ENCODE assay signal across 28 cellular contexts in the genomic region with DNA sequence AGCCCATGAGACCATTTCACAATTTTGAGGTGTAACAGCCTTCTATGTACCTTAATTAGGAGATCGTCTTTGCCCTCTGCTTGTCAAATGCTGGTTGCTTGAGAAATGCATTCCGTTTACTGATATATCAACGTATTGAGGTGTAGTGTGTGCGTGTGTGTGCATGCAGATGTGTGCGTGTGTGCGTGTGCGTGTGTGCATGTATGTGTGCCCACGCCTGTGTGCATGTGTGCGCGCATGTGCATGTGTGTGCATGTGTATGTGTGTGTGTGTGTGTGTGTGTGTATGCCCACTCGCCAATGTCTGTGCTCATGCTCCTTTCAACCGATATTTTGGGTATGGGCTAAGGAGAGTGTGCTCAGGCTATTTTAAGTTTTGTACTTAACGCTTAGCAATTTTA.
DNase-seq lines count a peak whose midpoint lies in the region; ATAC-seq, FAIRE-seq and TF ChIP-seq lines count a peak whose summit lies in the region.
"Had no signal": no experiment of that assay in that cellular context is flagged by ENCODE, and none has a peak within 500 bp of the region (broad histone marks: within the 10 kb centered on the region; RNA-seq: fewer than 3 reads in every experiment).

No MANE protein-coding gene starts in this region.

- TF ChIP-seq POLR2A in HepG2 (IDR thresholded peaks at IDR 0.05; ENCODE audit: insufficient read depth in 1 of 2, low read depth in 2 of 2, low read length in 2 of 2) (no peak), right lobe of liver (IDR thresholded peaks at IDR 0.05) (no peak), GM12878 (IDR thresholded peaks at IDR 0.05; ENCODE audit: low read depth, low read length) (no peak)

- POLR2A ChIA-PET in HepG2 (lab: Yijun Ruan, JAX): no interaction called here
- POLR2A ChIA-PET in GM12878 (lab: Charles Lee): no interaction called here

- H3K27ac ChIP-seq in HepG2 (ENCODE audit: extremely low read length, insufficient read depth, low read length) (no peak overlapping the region), right lobe of liver (no peak overlapping the region), GM12878 (ENCODE audit: control insufficient read depth, insufficient read depth) (no peak overlapping the region), neural progenitor cell (no peak overlapping the region)
- H3K27ac ChIP-seq: 22Rv1, A549, C4-2B had no signal

- H3F3A ChIP-seq in neural progenitor cell (ENCODE audit: low read depth): peaks cover 8% of the 10 kb centered on the region

- RAD21 ChIA-PET in GM12878 (lab: Charles Lee; ENCODE audit: unreplicated experiment): no interaction called here

- H4K20me1 ChIP-seq in HepG2 (ENCODE audit: insufficient read depth, low read length) (no peaks in the 10 kb centered on the region), GM12878 (ENCODE audit: control insufficient read depth, insufficient read depth) (no peaks in the 10 kb centered on the region), neural progenitor cell (ENCODE audit: low read depth) (no peaks in the 10 kb centered on the region)
- H4K20me1 ChIP-seq: BLaER1 treated with 17β-estradiol and CSF1 and Interleukin-3, amounts not matched to agents 10 nM and 100 nM had no signal

- no peak for TF ChIP-seq EP300 in HepG2 (IDR thresholded peaks at IDR 0.05; ENCODE audit: low read depth in 2 of 2, low read length in 2 of 2)
- TF ChIP-seq EP300 in HepG2 (CRISPR knock-in tag; IDR thresholded peaks at IDR 0.05; ENCODE audit: borderline replicate concordance): no peak
- TF ChIP-seq EP300 in GM12878 (IDR thresholded peaks at IDR 0.05; ENCODE audit: borderline replicate concordance in 1 of 2, control insufficient read depth in 1 of 2, low read depth in 2 of 2, low read length in 2 of 2): no peak

- TF ChIP-seq CTCF in HepG2 (CRISPR knock-in tag; IDR thresholded peaks at IDR 0.05) (no peak), right lobe of liver (IDR thresholded peaks at IDR 0.05) (no peak), GM12878 (IDR thresholded peaks at IDR 0.05 in 2 of 3, conservative IDR thresholded peaks at IDR 0.05 in 1 of 3; ENCODE audit: control insufficient read depth in 2 of 3, extremely low read depth in 1 of 3, insufficient read depth in 1 of 3, low read depth in 3 of 3, low read length in 3 of 3) (no peak), neural progenitor cell (IDR thresholded peaks at IDR 0.05) (no peak)

- BruUV-seq in HepG2 (replicated peaks; lab: Mats Ljungman, UMichigan) (no TSS peak), GM12878 (replicated peaks; lab: Mats Ljungman, UMichigan) (no TSS peak)

- no peak overlapping the region for H3K4me2 ChIP-seq in HepG2 (ENCODE audit: low read depth, low read length)
- no peak overlapping the region for H3K4me2 ChIP-seq in GM12878 (ENCODE audit: control insufficient read depth, insufficient read depth)
- no peak overlapping the region for H3K4me2 ChIP-seq in neural progenitor cell
- H3K4me2 ChIP-seq: A549 had no signal

- H3K4me1 ChIP-seq in HepG2 (ENCODE audit: insufficient read depth, low read length) (peaks cover 6% of the 10 kb centered on the region; the same call in 1 of the 2 replicates), right lobe of liver (peaks cover 0 to 17% (median 0%) of the 10 kb centered on the region in 4 donors), GM12878 (ENCODE audit: control insufficient read depth, insufficient read depth, low read length) (no peaks in the 10 kb centered on the region), neural progenitor cell (no peaks in the 10 kb centered on the region)
- H3K4me1 ChIP-seq: Caco-2 had no signal

- intact Hi-C loops in HepG2 (cut with micrococcal nuclease; ENCODE audit: unreplicated experiment) (no loop called here), right lobe of liver (cut with DNase I) (no loop called here), GM12878 (cut with micrococcal nuclease; ENCODE audit: unreplicated experiment) (no loop called here)

- no peaks in the 10 kb centered on the region for H3K9me3 ChIP-seq in HepG2 (ENCODE audit: low read length)
- H3K9me3 ChIP-seq in right lobe of liver: no peaks in the 10 kb centered on the region
- no peaks in the 10 kb centered on the region for H3K9me3 ChIP-seq in GM12878 (replicated peaks; ENCODE audit: control insufficient read depth, insufficient read depth, low read length)
- H3K9me3 ChIP-seq in neural progenitor cell (ENCODE audit: low read depth): no peaks in the 10 kb centered on the region
- H3K9me3 ChIP-seq: A549 had no signal

- H3K27ac Mint-ChIP-seq in neural progenitor cell: peak overlapping the region; percentile 62
- H3K27ac Mint-ChIP-seq: B cell; CD4-positive, alpha-beta T cell; CD8-positive, alpha-beta T cell had no signal

- H3K27me3 ChIP-seq in HepG2 (ENCODE audit: control insufficient read depth in 1 of 2, insufficient read depth in 2 of 2, low read length in 2 of 2): peaks cover 0 to 2% of the 10 kb centered on the region in 2 experiments; a peak in 1 of 5 replicates
- no peaks in the 10 kb centered on the region for H3K27me3 ChIP-seq in right lobe of liver
- H3K27me3 ChIP-seq in GM12878 (replicated peaks in 1 of 2; ENCODE audit: control insufficient read depth in 2 of 2, insufficient read depth in 2 of 2, low read length in 1 of 2): no peaks in the 10 kb centered on the region; a peak in 2 of 4 replicates
- peaks cover 5% of the 10 kb centered on the region for H3K27me3 ChIP-seq in neural progenitor cell
- H3K27me3 ChIP-seq: BLaER1 treated with 17β-estradiol and CSF1 and Interleukin-3, amounts not matched to agents 10 nM and 100 nM had no signal

- H3K27me3 Mint-ChIP-seq in neural progenitor cell (ENCODE audit: insufficient read depth, low read depth): peaks cover 8% of the 10 kb centered on the region
- H3K27me3 Mint-ChIP-seq: CD4-positive, alpha-beta T cell had no signal

- peaks cover 35% of the 10 kb centered on the region for H3K4me1 Mint-ChIP-seq in neural progenitor cell
- H3K4me1 Mint-ChIP-seq: B cell had no signal

- no peak overlapping the region for H2AFZ ChIP-seq in HepG2 (ENCODE audit: low read length)
- no peak overlapping the region for H2AFZ ChIP-seq in GM12878 (ENCODE audit: control insufficient read depth, low read depth, low read length)
- H2AFZ ChIP-seq in neural progenitor cell (replicated peaks): no peak overlapping the region

- WGBS in HepG2 (ENCODE audit: low lambda C conversion rate): 74% methylated on average over 13 of the region's 13 CpGs
- WGBS in right lobe of liver (ENCODE audit: insufficient coverage, low coverage, low lambda C conversion rate, missing lambda C conversion rate): 89% methylated on average over 13 of the region's 13 CpGs
- WGBS in GM12878 (ENCODE audit: insufficient coverage, insufficient replicate concordance, low lambda C conversion rate, missing lambda C conversion rate): 63% methylated on average over 13 of the region's 13 CpGs

- FAIRE-seq in HepG2 (lab: Jason Lieb, UNC): no peak
- FAIRE-seq in GM12878 (lab: Jason Lieb, UNC): no peak
- peak; percentile 86 for FAIRE-seq in urothelium cell line (lab: Jason Lieb, UNC)
- FAIRE-seq: A549, D721Med, GM12891, GM19239 had no signal

- CTCF ChIA-PET in HepG2 (lab: Yijun Ruan, JAX; ENCODE audit: low intra/inter-chr PET ratio, low total read pairs) (no interaction called here), GM12878 (lab: Yijun Ruan, JAX) (no interaction called here)

- H3K4me3 ChIP-seq in HepG2 (replicated peaks in 1 of 3; ENCODE audit: insufficient read depth in 1 of 3, low read depth in 2 of 3, low read length in 3 of 3) (no peak overlapping the region), right lobe of liver (no peak overlapping the region), GM12878 (no peak overlapping the region), neural progenitor cell (no peak overlapping the region)
- H3K4me3 ChIP-seq: A549; BLaER1 treated with 17β-estradiol and CSF1 and Interleukin-3, amounts not matched to agents 10 nM and 100 nM had no signal

- DNase-seq in HepG2 (ENCODE audit: low spot score) (no peak), right lobe of liver (no peak), GM12878 (ENCODE audit: low read depth, low spot score) (no peak), neural progenitor cell (ENCODE audit: low spot score) (no peak), urothelium cell line (ENCODE audit: low spot score) (no peak), NCI-H2081 (lab: John Stamatoyannopoulos, UW) (no peak), DMS 273 (lab: John Stamatoyannopoulos, UW; ENCODE audit: unreplicated experiment) (no peak)
- DNase-seq: AML-193; Caco-2; Calu3; CD4-positive, alpha-beta T cell; CD8-positive, alpha-beta T cell; DMS 273 treated with DMSO at 0.1 percent for 48 hours; DMS153; DMS53; DMS79; DND-41; EL; GDM1 had no signal

- in situ Hi-C loops in HepG2 (cut with HindIII; ENCODE audit: extremely low pct_ligation_motif_present, low pct_unique_long_range_greater_than_20kb) (no loop called here), GM12878 (cut with MboI) (no loop called here)

- H3K79me2 ChIP-seq in HepG2 (ENCODE audit: insufficient read depth, low read length): no peaks in the 10 kb centered on the region
- no peaks in the 10 kb centered on the region for H3K79me2 ChIP-seq in GM12878 (ENCODE audit: control insufficient read depth, insufficient read depth, low read length)
- no peaks in the 10 kb centered on the region for H3K79me2 ChIP-seq in neural progenitor cell (ENCODE audit: low read depth)

- H3K9me3 Mint-ChIP-seq in neural progenitor cell: peaks cover 3% of the 10 kb centered on the region

- peaks cover 1% of the 10 kb centered on the region for H3K36me3 Mint-ChIP-seq in neural progenitor cell
- H3K36me3 Mint-ChIP-seq: CD8-positive, alpha-beta T cell had no signal

- ATAC-seq in HepG2 (no peak), right lobe of liver (no peak), GM12878 (no peak), HG03039 (IDR thresholded peaks at IDR 0.05; ENCODE audit: unreplicated experiment) (no peak)
- ATAC-seq: A549; CD8-positive, alpha-beta T cell had no signal

- TF ChIP-seq RAD21 in HepG2 (CRISPR knock-in tag; IDR thresholded peaks at IDR 0.05) (no peak), GM12878 (IDR thresholded peaks at IDR 0.05; ENCODE audit: insufficient read depth, low read depth, low read length) (no peak)

- no peak overlapping the region for H3K4me3 Mint-ChIP-seq in neural progenitor cell
- H3K4me3 Mint-ChIP-seq: B cell; CD4-positive, alpha-beta T cell; CD8-positive, alpha-beta T cell had no signal

- H3K9ac ChIP-seq in HepG2 (ENCODE audit: insufficient read depth, low read depth, low read length) (no peak overlapping the region), GM12878 (ENCODE audit: control insufficient read depth, insufficient read depth, low read length) (no peak overlapping the region), neural progenitor cell (no peak overlapping the region)
- H3K9ac ChIP-seq: BLaER1 treated with 17β-estradiol and CSF1 and Interleukin-3, amounts not matched to agents 10 nM and 100 nM had no signal

- SMC1A ChIA-PET in GM12878 (lab: Charles Lee; ENCODE audit: uncharacterized antibody, unreplicated experiment): no interaction called here

- H3K36me3 ChIP-seq in HepG2 (replicated peaks in 1 of 2; ENCODE audit: control insufficient read depth in 1 of 2, insufficient read depth in 2 of 2, low read length in 2 of 2) (no peaks in the 10 kb centered on the region), right lobe of liver (no peaks in the 10 kb centered on the region), GM12878 (ENCODE audit: control insufficient read depth in 2 of 2, insufficient read depth in 2 of 2, low read length in 1 of 2) (no peaks in the 10 kb centered on the region), neural progenitor cell (no peaks in the 10 kb centered on the region)
